Comparison of ENCODE assay signal across 8 cellular contexts in genomic region chr6:139369568-139370046, GRCh38. TPM values are rescaled to one million over a fixed set of nuclear protein-coding genes. Genes with fewer than 3 reads are reported as not detected.
DNase-seq lines count a peak whose midpoint lies in the region; ATAC-seq, FAIRE-seq and TF ChIP-seq lines count a peak whose summit lies in the region.

No MANE protein-coding gene starts in this region.

- no peak overlapping the region for H3K4me3 ChIP-seq in gastroesophageal sphincter
- H3K4me3 ChIP-seq in retinal pigment epithelial cell (ENCODE audit: low read length), result no peak overlapping the region

- no peaks in the 10 kb centered on the region for H3K9me3 Mint-ChIP-seq in activated B cell treated with CpG ODN at 0.5 μM for 24 hours

- peaks cover 27% of the 10 kb centered on the region for H3K4me1 Mint-ChIP-seq in activated B cell treated with CpG ODN at 0.5 μM for 24 hours

- no peak for TF ChIP-seq CTCF in activated B cell treated with CpG ODN at 0.5 μM for 24 hours (IDR thresholded peaks at IDR 0.05)
- peak; percentile 75 to 82 (median 80) for TF ChIP-seq CTCF in gastroesophageal sphincter (IDR thresholded peaks at IDR 0.05)
- TF ChIP-seq CTCF in retinal pigment epithelial cell (conservative IDR thresholded peaks at IDR 0.05; ENCODE audit: low read depth, low read length), result peak; percentile 60

- ATAC-seq in activated B cell treated with CpG ODN at 0.5 μM for 24 hours (ENCODE audit: low read depth) (no peak), gastroesophageal sphincter (no peak), GM19452 (IDR thresholded peaks at IDR 0.05; ENCODE audit: unreplicated experiment) (no peak)

- peaks cover 2 to 36% (median 10%) of the 10 kb centered on the region in 3 donors for H3K4me1 ChIP-seq in gastroesophageal sphincter

- no peak for TF ChIP-seq EP300 in gastroesophageal sphincter (IDR thresholded peaks at IDR 0.05)

- WGBS in gastroesophageal sphincter (ENCODE audit: low coverage in 1 of 2), 2 donors, result 7 to 12% methylated on average over 8 of the region's 8 CpGs

- POLR2A ChIA-PET in activated B cell treated with CpG ODN at 0.5 μM for 24 hours (lab: Charles Lee), result interaction anchor here (1.8 kb wide), 1 partner anchor 150 kb away, joined by 6 read pairs; no protein-coding TSS in a partner anchor

- DNase-seq in ELR (ENCODE audit: low read depth) (peak; percentile 84), NCI-H2171 (lab: John Stamatoyannopoulos, UW) (peak; percentile 44), activated B cell treated with CpG ODN at 0.5 μM for 24 hours (no peak), retinal pigment epithelial cell (ENCODE audit: low read depth) (no peak), posterior vena cava (ENCODE audit: low spot score) (no peak)

- no peak for TF ChIP-seq POLR2A in gastroesophageal sphincter (IDR thresholded peaks at IDR 0.05)

- peak overlapping the region; percentile 78 to 97 (median 90) for H3K27ac ChIP-seq in gastroesophageal sphincter

- H3K9me3 ChIP-seq in gastroesophageal sphincter, result no peaks in the 10 kb centered on the region

- CTCF ChIA-PET in activated B cell treated with CpG ODN at 0.5 μM for 24 hours (lab: Charles Lee), result interaction anchor here (0.6 to 2.4 kb wide), 28 partner anchors 9 to 1071 kb away, joined by 3 to 40 read pairs (median 4); partner anchors contain the start of gene CCDC28A

- intact Hi-C loops in activated B cell treated with CpG ODN at 0.5 μM for 24 hours (cut with micrococcal nuclease) (loop anchor here (1.0 to 10.0 kb wide), 3 partner anchors 558 to 1255 kb away; no protein-coding TSS in a partner anchor), posterior vena cava (cut with DNase I) (loop anchor here (5.0 to 10.0 kb wide), 2 partner anchors 603 to 705 kb away; no protein-coding TSS in a partner anchor)

- H3K27ac Mint-ChIP-seq in activated B cell treated with CpG ODN at 0.5 μM for 24 hours, result peak overlapping the region; percentile 4

- H3K36me3 Mint-ChIP-seq in activated B cell treated with CpG ODN at 0.5 μM for 24 hours (ENCODE audit: low read depth), result peaks cover 18% of the 10 kb centered on the region

- H3K4me3 Mint-ChIP-seq in activated B cell treated with CpG ODN at 0.5 μM for 24 hours, result no peak overlapping the region

- H3K27me3 ChIP-seq in gastroesophageal sphincter, result no peaks in the 10 kb centered on the region

- peak; percentile 70 for FAIRE-seq in A204.1 (lab: Jason Lieb, UNC)

- H3K27me3 Mint-ChIP-seq in activated B cell treated with CpG ODN at 0.5 μM for 24 hours, result no peaks in the 10 kb centered on the region

- H3K36me3 ChIP-seq in gastroesophageal sphincter, result peaks cover 0 to 18% of the 10 kb centered on the region in 2 donors

RNA-seq across cellular contexts. Expression of gene CITED2, which starts 4.8 kb away (rescaled TPM):
- 20.7 and 22.5 TPM in 2 replicates for total RNA-seq in activated B cell treated with CpG ODN at 0.5 μM for 24 hours
- total RNA-seq in gastroesophageal sphincter, result 100 to 1,000 TPM; 103 to 553 (median 336) TPM
- total RNA-seq in posterior vena cava, result 100 to 1,000 TPM in 1 of 2 donors, 10 to 100 TPM in 1; 85.4 to 132 TPM

Comparison
In these comparisons a context has a peak if more than half of its experiments do, and no peak if none do; other contexts are left out.
1. DNase-seq: peak in ELR (single experiment) and NCI-H2171 (single experiment); none in activated B cell treated with CpG ODN at 0.5 μM for 24 hours (single experiment), retinal pigment epithelial cell (single experiment) and posterior vena cava (single experiment).